Comparison of ENCODE assay signal across 27 cellular contexts in the genomic region with DNA sequence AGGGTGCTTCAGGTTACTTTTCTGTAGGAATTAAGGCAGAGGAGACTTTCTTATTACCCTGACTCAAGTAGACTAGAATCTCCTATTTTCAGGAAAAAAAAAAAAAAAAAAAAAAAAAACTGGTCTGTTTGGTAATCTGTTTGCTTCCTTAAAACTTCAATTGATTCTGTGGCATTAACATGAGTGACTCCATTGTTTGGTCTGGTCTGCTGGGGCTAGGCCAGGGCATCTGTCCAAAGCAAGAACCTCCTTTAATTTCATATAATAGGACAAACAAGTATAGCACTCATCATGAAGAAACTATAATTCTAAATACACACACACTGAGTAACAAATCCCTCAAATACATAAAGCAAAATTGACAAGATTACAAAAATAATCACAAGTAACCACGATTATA. TPM values are rescaled to one million over a fixed set of nuclear protein-coding genes. Genes with fewer than 3 reads are reported as not detected.
"Had no signal": no experiment of that assay in that cellular context is flagged by ENCODE, and none has a peak within 500 bp of the region (broad histone marks: within the 10 kb centered on the region; RNA-seq: fewer than 3 reads in every experiment).

No MANE protein-coding gene starts in this region.

- FAIRE-seq: colon, endometrium, islet of Langerhans, keratinocyte had no signal

- DNase-seq: dermis blood vessel endothelial cell; dorsolateral prefrontal cortex; effector CD8-positive, alpha-beta T cell; effector memory CD8-positive, alpha-beta T cell; erythroblast; esophagus squamous epithelium; glutamatergic neuron; heart right ventricle; hippocampal formation; left cardiac atrium; left lung; left ventricle myocardium superior; lower lobe of right lung; mesenchymal stem cell; mucosa of descending colon; naive B cell; naive thymus-derived CD8-positive, alpha-beta T cell had no signal

- H3K27me3 ChIP-seq: dorsolateral prefrontal cortex, esophagus squamous epithelium, gastroesophageal sphincter, heart right ventricle, left lung had no signal

- H3K4me3 Mint-ChIP-seq: effector memory CD8-positive, alpha-beta T cell; endodermal cell; mesothelial cell of epicardium; naive B cell; naive thymus-derived CD8-positive, alpha-beta T cell had no signal

- H3K9me3 Mint-ChIP-seq: endodermal cell, mesothelial cell of epicardium had no signal

- H3K4me1 ChIP-seq: gastroesophageal sphincter, heart right ventricle, left lung, lower lobe of right lung had no signal

- H3K4me1 Mint-ChIP-seq: naive B cell; naive thymus-derived CD8-positive, alpha-beta T cell had no signal

- H3K27ac ChIP-seq: coronary artery, dorsolateral prefrontal cortex, epithelial cell of prostate, esophagus squamous epithelium, gastroesophageal sphincter, heart right ventricle, left lung, lower lobe of right lung had no signal

- H3K27ac Mint-ChIP-seq: effector memory CD8-positive, alpha-beta T cell; endodermal cell; mesothelial cell of epicardium; naive B cell; naive thymus-derived CD8-positive, alpha-beta T cell had no signal

- H3K36me3 Mint-ChIP-seq: mesothelial cell of epicardium; naive B cell; naive thymus-derived CD8-positive, alpha-beta T cell had no signal

- H3K4me3 ChIP-seq: coronary artery, dorsolateral prefrontal cortex, esophagus squamous epithelium, gastroesophageal sphincter, heart right ventricle, left lung, lower lobe of right lung, mucosa of descending colon had no signal

- H3K36me3 ChIP-seq: esophagus squamous epithelium, gastroesophageal sphincter, heart right ventricle, left lung, lower lobe of right lung had no signal

- H3K27me3 Mint-ChIP-seq: effector memory CD8-positive, alpha-beta T cell; naive B cell; naive thymus-derived CD8-positive, alpha-beta T cell had no signal

- H3K9me3 ChIP-seq: esophagus squamous epithelium, gastroesophageal sphincter, heart right ventricle, left lung, lower lobe of right lung, mucosa of descending colon had no signal

- ATAC-seq: effector memory CD8-positive, alpha-beta T cell; esophagus mucosa; gastroesophageal sphincter; heart right ventricle; left cardiac atrium; left lung; left ventricle myocardium superior; lower lobe of right lung; mucosa of descending colon; naive thymus-derived CD8-positive, alpha-beta T cell had no signal

RNA-seq across cellular contexts. Expression of a gene that starts 32.9 kb away (rescaled TPM):
- total RNA-seq: dermis blood vessel endothelial cell, left lung, lower lobe of right lung had no signal
